Comparison of ENCODE assay signal across 28 cellular contexts in genomic region chr2:38060206-38060605, GRCh38.
"Had no signal": no experiment of that assay in that cellular context is flagged by ENCODE, and none has a peak within 500 bp of the region (broad histone marks: within the 10 kb centered on the region; RNA-seq: fewer than 3 reads in every experiment).

No MANE protein-coding gene starts in this region.

- DNase-seq: dermis blood vessel endothelial cell; effector memory CD4-positive, alpha-beta T cell; erythroblast; esophagus squamous epithelium; foreskin fibroblast; gastrocnemius medialis; heart left ventricle; left cardiac atrium; left lung; mesendoderm; midbrain; naive thymus-derived CD4-positive, alpha-beta T cell; nephron progenitor cell; occipital lobe; sigmoid colon; stimulated activated CD4-positive, alpha-beta T cell treated with anti-CD3 and anti-CD28 coated beads, Interleukin-2, amount 100 ng/mL, for 24 hours; stimulated activated CD4-positive, alpha-beta T cell treated with anti-CD3 and anti-CD28 coated beads, Interleukin-4, amount 100 ng/mL, for 24 hours; stimulated activated naive CD8-positive, alpha-beta T cell treated with anti-CD3 and anti-CD28 coated beads, Interleukin-15, Interleukin-2, amounts not matched to agents 100 U/mL and 50 U/mL, for 24 hours; substantia nigra; testis; upper lobe of right lung; uterus had no signal

- H3K4me1 Mint-ChIP-seq: stimulated activated effector memory CD8-positive, alpha-beta T cell treated with anti-CD3 and anti-CD28 coated beads, Interleukin-12 subunit alpha, Interleukin-12 subunit beta, amount 100 ng/mL, for 72 hours had no signal

- H3K4me3 ChIP-seq: coronary artery, esophagus squamous epithelium, gastrocnemius medialis, heart left ventricle, hepatocyte, left lung, sigmoid colon, testis, tibial nerve, upper lobe of right lung, uterus had no signal

- H3K27ac Mint-ChIP-seq: nephron progenitor cell; progenitor cell of endocrine pancreas; stimulated activated effector memory CD8-positive, alpha-beta T cell treated with anti-CD3 and anti-CD28 coated beads, Interleukin-12 subunit alpha, Interleukin-12 subunit beta, amount 100 ng/mL, for 72 hours had no signal

- H2AFZ ChIP-seq: hepatocyte, parathyroid adenoma had no signal

- H3K27me3 Mint-ChIP-seq: progenitor cell of endocrine pancreas had no signal

- H3K36me3 ChIP-seq: esophagus squamous epithelium, gastrocnemius medialis, heart left ventricle, sigmoid colon, upper lobe of right lung, uterus had no signal

- H3K9me3 ChIP-seq: esophagus squamous epithelium, gastrocnemius medialis, heart left ventricle, left lung, sigmoid colon, testis, tibial nerve, upper lobe of right lung, uterus had no signal

- ATAC-seq: gastrocnemius medialis; heart left ventricle; left cardiac atrium; left lung; naive thymus-derived CD4-positive, alpha-beta T cell; stimulated activated effector memory CD8-positive, alpha-beta T cell treated with anti-CD3 and anti-CD28 coated beads, Interleukin-12 subunit alpha, Interleukin-12 subunit beta, amount 100 ng/mL, for 72 hours; stimulated activated naive CD8-positive, alpha-beta T cell treated with anti-CD3 and anti-CD28 coated beads, Interleukin-15, Interleukin-2, amounts not matched to agents 100 U/mL and 50 U/mL, for 24 hours; upper lobe of right lung had no signal

- H3K79me2 ChIP-seq: hepatocyte, parathyroid adenoma had no signal

- H3K4me2 ChIP-seq: hepatocyte had no signal

- H3K9me3 Mint-ChIP-seq: nephron progenitor cell; stimulated activated effector memory CD8-positive, alpha-beta T cell treated with anti-CD3 and anti-CD28 coated beads, Interleukin-12 subunit alpha, Interleukin-12 subunit beta, amount 100 ng/mL, for 72 hours had no signal

- H3K27me3 ChIP-seq: esophagus squamous epithelium, gastrocnemius medialis, heart left ventricle, hepatocyte, left lung, sigmoid colon, testis, tibial nerve, upper lobe of right lung, uterus had no signal

- H3K4me3 Mint-ChIP-seq: naive thymus-derived CD4-positive, alpha-beta T cell; nephron progenitor cell; stimulated activated effector memory CD8-positive, alpha-beta T cell treated with anti-CD3 and anti-CD28 coated beads, Interleukin-12 subunit alpha, Interleukin-12 subunit beta, amount 100 ng/mL, for 72 hours had no signal

- H3K27ac ChIP-seq: coronary artery, esophagus squamous epithelium, gastrocnemius medialis, heart left ventricle, hepatocyte, left lung, parathyroid adenoma, sigmoid colon, testis, upper lobe of right lung, uterus had no signal

- H3K4me1 ChIP-seq: esophagus squamous epithelium, gastrocnemius medialis, left lung, parathyroid adenoma, sigmoid colon, testis, upper lobe of right lung, uterus had no signal
